ENCODE assay signal across 8 cellular contexts in the genomic region with DNA sequence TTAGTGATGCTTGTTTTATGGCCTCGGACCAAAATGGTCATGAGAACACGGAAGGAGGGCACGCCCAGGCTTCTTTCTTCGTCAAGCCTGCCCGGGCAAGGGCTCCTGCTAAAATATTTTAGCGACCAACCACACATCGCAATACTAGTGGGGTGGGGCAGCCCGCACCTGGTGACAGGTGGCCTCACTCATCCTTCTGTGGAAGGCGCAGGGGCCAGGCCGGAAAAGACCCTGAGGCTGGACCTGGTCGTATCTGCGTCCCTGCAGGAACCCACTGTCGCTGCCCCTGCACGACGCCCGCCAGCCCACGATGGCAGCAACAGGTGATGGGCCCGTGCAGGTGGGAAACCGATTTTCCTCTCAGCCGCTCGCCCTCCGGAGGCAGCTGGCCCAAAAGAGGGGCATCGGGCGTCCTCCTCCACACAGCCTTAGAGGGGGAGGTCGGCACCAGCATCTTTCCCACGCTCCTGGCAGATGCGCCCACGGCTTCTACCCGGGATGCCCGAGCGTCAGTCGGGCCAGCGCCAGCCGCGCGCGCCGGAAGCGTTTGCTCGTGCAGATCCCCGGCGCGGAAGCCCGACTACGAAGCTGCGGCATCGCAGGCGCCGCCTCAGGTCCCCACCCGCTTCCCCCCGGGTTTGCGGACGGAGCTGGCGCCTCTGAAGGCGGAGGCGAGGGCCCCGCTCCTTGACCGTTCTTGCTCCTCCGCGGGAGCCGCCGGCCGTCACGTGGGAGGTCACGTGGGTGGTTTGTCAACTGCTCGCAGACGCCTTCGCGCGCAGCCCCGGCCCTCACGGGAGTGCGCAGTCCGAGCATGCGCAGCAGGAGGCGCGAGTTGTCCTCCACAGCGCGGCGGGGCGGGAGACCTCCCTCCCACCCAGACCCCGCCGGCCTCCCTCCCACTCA. TPM values are rescaled to one million over a fixed set of nuclear protein-coding genes. Genes with fewer than 3 reads are reported as not detected.
DNase-seq lines count a peak whose midpoint lies in the region; ATAC-seq and TF ChIP-seq lines count a peak whose summit lies in the region.

No MANE protein-coding gene starts in this region.

- H3K27ac Mint-ChIP-seq in T-helper 1 cell treated with Interleukin-12 subunit alpha and Interleukin-12 subunit beta and Interleukin-4 antibody, amounts not matched to agents 30 μg/mL and 1 μg/mL, for 36 hours = peak overlapping the region; percentile 67
- H3K27ac Mint-ChIP-seq in type B pancreatic cell = no peak overlapping the region

- H3K4me3 ChIP-seq in GM08714 (ENCODE audit: low read length) (peak overlapping the region; percentile 44; the same call in 1 of the 2 replicates), left ventricle myocardium inferior (peak overlapping the region; percentile 68)

- H3K27me3 Mint-ChIP-seq in T-helper 1 cell treated with Interleukin-12 subunit alpha and Interleukin-12 subunit beta and Interleukin-4 antibody, amounts not matched to agents 30 μg/mL and 1 μg/mL, for 36 hours (ENCODE audit: low read depth) = peaks cover 4% of the 10 kb centered on the region
- peaks cover 10% of the 10 kb centered on the region for H3K27me3 Mint-ChIP-seq in type B pancreatic cell

- H3K4me1 Mint-ChIP-seq in T-helper 1 cell treated with Interleukin-12 subunit alpha and Interleukin-12 subunit beta and Interleukin-4 antibody, amounts not matched to agents 30 μg/mL and 1 μg/mL, for 36 hours (ENCODE audit: low read depth) = peaks cover 21% of the 10 kb centered on the region
- H3K4me1 Mint-ChIP-seq in type B pancreatic cell (ENCODE audit: unreplicated experiment) = peaks cover 18% of the 10 kb centered on the region

- intact Hi-C loops in left ventricle myocardium inferior (cut with micrococcal nuclease) = loop anchor here (10.0 kb wide), 1 partner anchor 58 kb away; no protein-coding TSS in a partner anchor
- intact Hi-C loops in posterior vena cava (cut with DNase I) = no loop called here

- peak; percentile 50 for ATAC-seq in HG02623 (IDR thresholded peaks at IDR 0.05; ENCODE audit: unreplicated experiment)

- H3K4me1 ChIP-seq in left ventricle myocardium inferior = peaks cover 28% of the 10 kb centered on the region

- DNase-seq in NCI-H1436 (lab: John Stamatoyannopoulos, UW) = peak; percentile 97
- DNase-seq in amniotic stem cell (lab: John Stamatoyannopoulos, UW) = peak; percentile 87
- peak; percentile 98 for DNase-seq in left ventricle myocardium inferior
- DNase-seq in posterior vena cava (ENCODE audit: low spot score) = peak; percentile 99
- DNase-seq in type B pancreatic cell (ENCODE audit: extremely low spot score, unreplicated experiment) = peak; percentile 97

- H3K27me3 ChIP-seq in left ventricle myocardium inferior (ENCODE audit: low read depth) = no peaks in the 10 kb centered on the region

- H3K36me3 ChIP-seq in left ventricle myocardium inferior = no peaks in the 10 kb centered on the region

- peak overlapping the region; percentile 56 for H3K4me3 Mint-ChIP-seq in T-helper 1 cell treated with Interleukin-12 subunit alpha and Interleukin-12 subunit beta and Interleukin-4 antibody, amounts not matched to agents 30 μg/mL and 1 μg/mL, for 36 hours
- peak overlapping the region; percentile 78 for H3K4me3 Mint-ChIP-seq in type B pancreatic cell

- peak overlapping the region; percentile 86 for H3K27ac ChIP-seq in left ventricle myocardium inferior (replicated peaks)

- H3K36me3 Mint-ChIP-seq in T-helper 1 cell treated with Interleukin-12 subunit alpha and Interleukin-12 subunit beta and Interleukin-4 antibody, amounts not matched to agents 30 μg/mL and 1 μg/mL, for 36 hours (ENCODE audit: low read depth) = no peaks in the 10 kb centered on the region
- no peaks in the 10 kb centered on the region for H3K36me3 Mint-ChIP-seq in type B pancreatic cell

- no peaks in the 10 kb centered on the region for H3K9me3 ChIP-seq in left ventricle myocardium inferior (replicated peaks)

- TF ChIP-seq CTCF in left ventricle myocardium inferior (IDR thresholded peaks at IDR 0.05; ENCODE audit: borderline replicate concordance) = no peak
- TF ChIP-seq CTCF in type B pancreatic cell (conservative IDR thresholded peaks at IDR 0.05) = no peak

- H3K9me3 Mint-ChIP-seq in T-helper 1 cell treated with Interleukin-12 subunit alpha and Interleukin-12 subunit beta and Interleukin-4 antibody, amounts not matched to agents 30 μg/mL and 1 μg/mL, for 36 hours = no peaks in the 10 kb centered on the region
- H3K9me3 Mint-ChIP-seq in type B pancreatic cell = no peaks in the 10 kb centered on the region

RNA-seq across cellular contexts. Expression of a gene that starts 22.8 kb away (rescaled TPM):
- total RNA-seq in left ventricle myocardium inferior = 41.6 TPM
- 10 to 100 TPM; 42.4 to 49.6 TPM for total RNA-seq in posterior vena cava
- total RNA-seq in type B pancreatic cell (ENCODE audit: low replicate concordance) = 59.5 and 75.5 TPM in 2 replicates

RNA-seq across cellular contexts. Expression of a gene that starts 38.2 kb away (rescaled TPM):
- total RNA-seq in left ventricle myocardium inferior (69.2 TPM), posterior vena cava (10 to 100 TPM; 34.2 to 37.1 TPM), type B pancreatic cell (ENCODE audit: low replicate concordance) (75.4 and 111 TPM in 2 replicates)

RNA-seq across cellular contexts. Expression of a gene that starts 46.2 kb away (rescaled TPM):
- 23.8 TPM for total RNA-seq in left ventricle myocardium inferior
- 10 to 100 TPM; 55.5 to 77.9 TPM for total RNA-seq in posterior vena cava
- total RNA-seq in type B pancreatic cell (ENCODE audit: low replicate concordance) = 51.1 and 78.1 TPM in 2 replicates

Comparison
In these comparisons a context has a peak if more than half of its experiments do, and no peak if none do; other contexts are left out.
1. Peak in every context shown above with its lines: DNase-seq, ATAC-seq, H3K4me3 ChIP-seq and H3K27ac ChIP-seq.